ENCODE assay signal across 8 cellular contexts in the genomic region with DNA sequence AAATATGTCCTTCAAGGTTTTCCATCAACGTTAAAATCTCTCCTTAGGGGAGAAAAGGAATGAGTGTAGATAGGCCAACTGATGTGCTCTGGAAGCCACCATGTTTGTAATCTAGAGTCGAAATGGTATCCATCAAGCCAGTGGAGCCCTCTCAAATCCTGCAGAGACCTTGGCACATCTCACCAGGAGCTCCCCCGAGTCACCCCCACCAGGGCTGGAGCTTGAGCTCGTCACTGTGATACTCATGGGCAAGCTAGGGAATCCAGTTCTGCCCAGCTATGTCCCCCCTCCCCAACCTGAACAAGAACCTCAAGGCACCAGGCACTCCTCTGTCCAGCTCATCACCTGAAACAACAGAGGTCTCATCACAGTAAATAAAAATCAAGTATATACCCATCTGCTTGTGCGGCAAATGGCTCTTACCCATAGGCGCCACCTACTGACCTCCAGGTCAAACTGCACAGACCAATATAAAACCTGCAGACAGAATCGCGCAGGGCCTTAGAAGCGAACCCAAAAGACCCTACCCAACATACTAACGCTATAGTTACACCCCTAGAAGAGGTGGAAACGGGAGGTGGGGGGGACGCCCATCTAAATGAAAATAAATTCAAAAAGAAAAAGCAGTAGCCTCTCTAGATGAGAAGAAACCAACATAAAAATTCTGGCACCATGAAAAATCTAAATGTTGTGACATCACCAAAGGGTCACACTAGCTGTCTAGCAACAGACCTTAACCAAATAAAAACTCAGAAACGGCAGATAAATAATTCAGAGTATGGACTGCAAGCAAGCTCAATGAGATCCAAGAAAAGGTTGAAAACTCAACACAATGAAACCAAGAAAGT.
DNase-seq lines count a peak whose midpoint lies in the region; ATAC-seq and TF ChIP-seq lines count a peak whose summit lies in the region.

No MANE protein-coding gene starts in this region.

- H3K4me3 Mint-ChIP-seq in nephron = no peak overlapping the region

- DNase-seq in DND-41 (peak; percentile 10), NCI-H146 (lab: John Stamatoyannopoulos, UW) (peak; percentile 58), astrocyte of the spinal cord (ENCODE audit: low read depth, low spot score) (no peak), globus pallidus (ENCODE audit: low spot score) (no peak), ureter (ENCODE audit: low spot score) (no peak)
- DNase-seq in stimulated activated naive CD4-positive, alpha-beta T cell treated with Interleukin-2 at 50 U/mL for 16 hours (lab: John Stamatoyannopoulos, UW) = no peak

- H3K27me3 Mint-ChIP-seq in nephron (ENCODE audit: low read depth) = no peaks in the 10 kb centered on the region

- H3K4me3 ChIP-seq in DND-41 (ENCODE audit: low read depth in 1 of 2, low read length in 2 of 2) (no peak overlapping the region), astrocyte of the spinal cord (ENCODE audit: low read depth, low read length) (no peak overlapping the region)

- no peaks in the 10 kb centered on the region for H3K4me1 Mint-ChIP-seq in nephron

- no peaks in the 10 kb centered on the region for H3K4me1 ChIP-seq in DND-41 (ENCODE audit: insufficient read depth, low read length)

- no peaks in the 10 kb centered on the region for H3K27me3 ChIP-seq in DND-41 (ENCODE audit: insufficient read depth, low read length, poor library complexity)

- H3K36me3 ChIP-seq in DND-41 (ENCODE audit: insufficient read depth, low read length) = no peaks in the 10 kb centered on the region

- H3K9ac ChIP-seq in DND-41 (ENCODE audit: low read depth, low read length) = no peak overlapping the region

- in situ Hi-C loops in astrocyte of the spinal cord (cut with HindIII; ENCODE audit: low sequenced_read_pairs) = no loop called here

- no peaks in the 10 kb centered on the region for H3K9me3 ChIP-seq in DND-41 (ENCODE audit: insufficient read depth, low read length, severe bottlenecking)

- H3K36me3 Mint-ChIP-seq in nephron (ENCODE audit: low read depth) = peaks cover 31% of the 10 kb centered on the region

- no peak overlapping the region for H3K4me2 ChIP-seq in DND-41 (ENCODE audit: insufficient read depth, low read length)

- H3K79me2 ChIP-seq in DND-41 (ENCODE audit: insufficient read depth, low read length) = no peaks in the 10 kb centered on the region

- ATAC-seq in DND-41 (ENCODE audit: insufficient read depth, low read depth) (0 out of 3 replicates have a peak, but pooled peaks have one; percentile 52), GM21515 (IDR thresholded peaks at IDR 0.05; ENCODE audit: unreplicated experiment) (peak; percentile 71)

- H3K27ac ChIP-seq in DND-41 (ENCODE audit: low read length) = no peak overlapping the region

- H3K9me3 Mint-ChIP-seq in nephron = peaks cover 27% of the 10 kb centered on the region

- no peak overlapping the region for H2AFZ ChIP-seq in DND-41 (ENCODE audit: low read depth, low read length)

- peak; percentile 66 for TF ChIP-seq CTCF in DND-41 (IDR thresholded peaks at IDR 0.05; ENCODE audit: borderline replicate concordance, extremely low read depth, low read length, poor library complexity, severe bottlenecking)
- TF ChIP-seq CTCF in astrocyte of the spinal cord (IDR thresholded peaks at IDR 0.05; ENCODE audit: low read depth, low read length) = peak; percentile 62
- peak; percentile 28 to 43 (median 33) for TF ChIP-seq CTCF in nephron (IDR thresholded peaks at IDR 0.05; ENCODE audit: unreplicated experiment in 3 of 3)

- no peaks in the 10 kb centered on the region for H4K20me1 ChIP-seq in DND-41 (ENCODE audit: insufficient read depth, low read length)

- H3K27ac Mint-ChIP-seq in nephron = no peak overlapping the region

Comparison
In these comparisons a context has a peak if more than half of its experiments do, and no peak if none do; other contexts are left out.
1. DNase-seq: peak in DND-41 (single experiment) and NCI-H146 (single experiment); none in astrocyte of the spinal cord (single experiment), stimulated activated naive CD4-positive, alpha-beta T cell treated with Interleukin-2 at 50 U/mL for 16 hours (single experiment), globus pallidus (single experiment) and ureter (single experiment).
2. Peak in every context shown above with its lines, with median percentiles within 50 percentile points of each other: CTCF ChIP-seq.